ENCODE assay signal across 8 cellular contexts in genomic region chr14:105419305-105420091, GRCh38. TPM values are rescaled to one million over a fixed set of nuclear protein-coding genes. Genes with fewer than 3 reads are reported as not detected.
DNase-seq lines count a peak whose midpoint lies in the region; FAIRE-seq and TF ChIP-seq lines count a peak whose summit lies in the region.

MTA1 (plus strand) TSS chr14:105419827; CDS start chr14:105420036, 209 bp downstream.

- peak within 1 kb of the TSS; percentile 88 for H2AFZ ChIP-seq in keratinocyte (ENCODE audit: control insufficient read depth, low read length)

- peaks cover 7% of the 10 kb centered on the region for H4K20me1 ChIP-seq in keratinocyte (ENCODE audit: control insufficient read depth, extremely low read depth, insufficient read depth, low read length)

- H3K9me3 ChIP-seq in HUES6 (ENCODE audit: control insufficient read depth, insufficient read depth, low read depth, low read length) (no peaks in the 10 kb centered on the region), breast epithelium (no peaks in the 10 kb centered on the region), keratinocyte (ENCODE audit: control insufficient read depth, low read depth, low read length) (no peaks in the 10 kb centered on the region)

- no peak for TF ChIP-seq CTCF in breast epithelium (IDR thresholded peaks at IDR 0.05)
- no peak for TF ChIP-seq CTCF in keratinocyte (optimal IDR thresholded peaks at IDR 0.05 in 1 of 3, IDR thresholded peaks at IDR 0.05 in 1 of 3, conservative IDR thresholded peaks at IDR 0.05 in 1 of 3; ENCODE audit: extremely low read depth in 1 of 3, insufficient read depth in 2 of 3, low read length in 3 of 3)

- FAIRE-seq in keratinocyte (lab: Jason Lieb, UNC) = no peak

- H3K36me3 ChIP-seq in HUES6 (ENCODE audit: control insufficient read depth, insufficient read depth, low read length) (peaks cover 4% of the 10 kb centered on the region), breast epithelium (no peaks in the 10 kb centered on the region), keratinocyte (ENCODE audit: control insufficient read depth in 2 of 2, extremely low read depth in 1 of 2, insufficient read depth in 2 of 2, low read length in 2 of 2) (peaks cover 3 to 6% of the 10 kb centered on the region in 2 experiments)

- peaks cover 8% of the 10 kb centered on the region for H3K27me3 ChIP-seq in HUES6 (ENCODE audit: control insufficient read depth, insufficient read depth, low read length)
- no peaks in the 10 kb centered on the region for H3K27me3 ChIP-seq in breast epithelium
- H3K27me3 ChIP-seq in keratinocyte (ENCODE audit: control insufficient read depth, extremely low read depth, insufficient read depth, low read length) = no peaks in the 10 kb centered on the region

- no peaks in the 10 kb centered on the region for H3K9me1 ChIP-seq in keratinocyte (ENCODE audit: control insufficient read depth, extremely low read depth, insufficient read depth, low read length)

- H3K4me3 ChIP-seq in HUES6 (ENCODE audit: low read depth, low read length) (peak within 1 kb of the TSS; percentile 85), breast epithelium (peak within 1 kb of the TSS; percentile 68 to 79 (median 71)), keratinocyte (ENCODE audit: control insufficient read depth in 2 of 3, extremely low read depth in 1 of 3, insufficient read depth in 2 of 3, low read depth in 1 of 3, low read length in 3 of 3) (peak within 1 kb of the TSS; percentile 70 to 89 (median 83))

- H3K27ac ChIP-seq in HUES6 (ENCODE audit: low read depth, low read length) (peak within 1 kb of the TSS; percentile 86), breast epithelium (peak within 1 kb of the TSS; percentile 73 to 84), keratinocyte (ENCODE audit: control insufficient read depth, insufficient read depth, low read length) (peak within 1 kb of the TSS; percentile 36)

- H3K4me2 ChIP-seq in keratinocyte (ENCODE audit: control insufficient read depth, extremely low read depth, insufficient read depth, low read depth, low read length) = peak within 1 kb of the TSS; percentile 85

- H3K9ac ChIP-seq in HUES6 (ENCODE audit: low read length) = peak within 1 kb of the TSS; percentile 87
- H3K9ac ChIP-seq in keratinocyte (ENCODE audit: control insufficient read depth, extremely low read depth, insufficient read depth, low read length) = peak within 1 kb of the TSS; percentile 83

- TF ChIP-seq POLR2A in breast epithelium (IDR thresholded peaks at IDR 0.05) = no peak

- H3K79me2 ChIP-seq in keratinocyte (ENCODE audit: control insufficient read depth, insufficient read depth, low read length) = peaks cover 43% of the 10 kb centered on the region

- H3K4me1 ChIP-seq in HUES6 (ENCODE audit: control insufficient read depth, insufficient read depth, low read length) (peaks cover 26% of the 10 kb centered on the region), breast epithelium (peaks cover 17 to 21% of the 10 kb centered on the region in 2 donors), keratinocyte (ENCODE audit: control insufficient read depth, extremely low read depth, insufficient read depth, low read length) (peaks cover 10% of the 10 kb centered on the region)

- intact Hi-C loops in T-helper 2 cell treated with Interferon-gamma antibody and Interleukin-4, amounts not matched to agents 100 ng/mL and 5 ng/mL, for 36 hours (cut with micrococcal nuclease) = loop anchor here (2.0 kb wide), 1 partner anchor 71 kb away; the partner anchor contains the start of gene TEDC1
- intact Hi-C loops in breast epithelium (cut with DNase I; ENCODE audit: low total_unique reads) = no loop called here

- dilution Hi-C loops in keratinocyte (cut with MboI; ENCODE audit: extremely low pct_ligation_motif_present, low sequenced_read_pairs) = no loop called here

- peak; percentile 67 for DNase-seq in NCI-H82 (lab: John Stamatoyannopoulos, UW)
- DNase-seq in NCI-H82 treated with DMSO at 0.1 percent for 48 hours (lab: John Stamatoyannopoulos, UW; ENCODE audit: unreplicated experiment) = no peak
- DNase-seq in breast epithelium (ENCODE audit: low spot score in 2 of 2) = no peak
- no peak for DNase-seq in keratinocyte (ENCODE audit: low read depth, low spot score)
- peak; percentile 67 for DNase-seq in stimulated activated CD4-positive, alpha-beta T cell treated with anti-CD3 and anti-CD28 coated beads, Interleukin-15, amount 100 ng/mL, for 24 hours
- DNase-seq in pons (ENCODE audit: low spot score) = no peak

RNA-seq across cellular contexts. Expression of gene MTA1, which starts in this region (rescaled TPM):
- 129 and 130 TPM in 2 replicates for total RNA-seq in T-helper 2 cell treated with Interferon-gamma antibody and Interleukin-4, amounts not matched to agents 100 ng/mL and 5 ng/mL, for 36 hours
- 10 to 100 TPM; 50.7 to 70.1 (median 68.8) TPM for total RNA-seq in breast epithelium
- 33.6 to 50.0 TPM (median 49.2 TPM) in 3 replicates for polyA plus RNA-seq in keratinocyte
- 12.2 TPM for polyA plus RNA-seq in keratinocyte (2011; ENCODE audit: low read depth)
- polyA plus RNA-seq in keratinocyte (2011; cell fraction: cytosol; rRNA removed) = 23.2 and 41.5 TPM in 2 replicates
- polyA plus RNA-seq in keratinocyte (2011; cell fraction: nucleus; rRNA removed) = 122 and 149 TPM in 2 replicates
- 29.4 and 50.2 TPM in 2 replicates for polyA plus RNA-seq in keratinocyte (2012; ENCODE audit: low replicate concordance)
- 27.7 to 79.2 TPM (median 35.9 TPM) in 3 replicates for polyA minus RNA-seq in keratinocyte
- polyA minus RNA-seq in keratinocyte (2011; cell fraction: cytosol; rRNA and poly(A)+ RNA removed) = 90.4 TPM
- 59.6 and 63.2 TPM in 2 replicates for polyA minus RNA-seq in keratinocyte (2011; cell fraction: nucleus; rRNA and poly(A)+ RNA removed)

Comparison
In these comparisons a context has a peak if more than half of its experiments do, and no peak if none do; other contexts are left out.
1. DNase-seq: peak in NCI-H82 (single experiment) and stimulated activated CD4-positive, alpha-beta T cell treated with anti-CD3 and anti-CD28 coated beads, Interleukin-15, amount 100 ng/mL, for 24 hours (single experiment); none in NCI-H82 treated with DMSO at 0.1 percent for 48 hours (single experiment), breast epithelium (0 of 2), keratinocyte (single experiment) and pons (single experiment).
2. H3K27ac ChIP-seq: peak in every context shown above with its lines; median percentile 86 in HUES6; 78 in breast epithelium; 36 in keratinocyte.
3. Peak in every context shown above with its lines, with median percentiles within 50 percentile points of each other: H3K4me3 ChIP-seq.